21 cellular contexts compared by ENCODE assay signal in the genomic region with DNA sequence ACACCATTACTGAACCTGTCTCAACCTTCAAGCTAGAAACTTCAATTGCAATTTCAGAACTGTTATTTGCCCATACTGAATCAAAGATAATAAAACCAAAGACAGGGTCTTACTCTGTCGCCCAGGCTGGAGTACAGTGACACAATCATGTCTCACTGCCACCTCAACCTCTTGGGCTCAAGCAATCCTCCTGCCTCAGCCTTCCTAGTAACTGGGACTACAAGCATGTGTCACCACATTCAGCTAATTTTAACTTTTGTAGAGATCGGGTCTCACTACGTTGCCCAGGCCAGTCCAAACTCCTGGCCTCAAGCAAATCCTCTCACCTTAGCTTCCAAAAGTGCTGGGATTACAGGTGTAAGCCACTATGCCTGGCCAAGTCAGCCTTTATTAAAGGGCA.
A peak's percentile ranks its signal among the peaks of the same experiment; 100 is the strongest.
DNase-seq lines count a peak whose midpoint lies in the region; ATAC-seq and TF ChIP-seq lines count a peak whose summit lies in the region.
"Had no signal": no experiment of that assay in that cellular context is flagged by ENCODE, and none has a peak within 500 bp of the region (broad histone marks: within the 10 kb centered on the region; RNA-seq: fewer than 3 reads in every experiment).

No MANE protein-coding gene starts in this region.

- DNase-seq in activated CD8-positive, alpha-beta T cell treated with anti-CD3 and anti-CD28 coated beads, Interleukin-2, amount 10 ng/mL, durations not matched to agents 7 days and 5 days: no peak
- DNase-seq in activated CD8-positive, alpha-beta T cell treated with anti-CD3 and anti-CD28 coated beads for 36 hours: no peak
- DNase-seq in T-helper 2 cell treated with Interferon-gamma antibody and Interleukin-4, amounts not matched to agents 5 μg/mL and 100 μg/mL, for 36 hours (ENCODE audit: low spot score): no peak
- no peak for DNase-seq in osteoblast (ENCODE audit: insufficient read length, low spot score, missing footprints)
- DNase-seq in HT-29 (ENCODE audit: low spot score): no peak
- DNase-seq: DMS53, EL, KBM-7, NCI-H1105 treated with DMSO at 0.1 percent for 48 hours, NCI-H2029 treated with DMSO at 0.1 percent for 48 hours, NCI-H226, NCI-H510A treated with DMSO at 0.1 percent for 48 hours, NCI-H748 treated with DMSO at 0.1 percent for 48 hours, Peyer's patch, SJCRH30 had no signal

- peaks cover 26% of the 10 kb centered on the region for H3K36me3 Mint-ChIP-seq in activated CD8-positive, alpha-beta T cell treated with anti-CD3 and anti-CD28 coated beads, Interleukin-2, amount 10 ng/mL, durations not matched to agents 7 days and 5 days (ENCODE audit: low read depth)
- peaks cover 4% of the 10 kb centered on the region for H3K36me3 Mint-ChIP-seq in activated CD8-positive, alpha-beta T cell treated with anti-CD3 and anti-CD28 coated beads for 36 hours (ENCODE audit: low read depth)
- H3K36me3 Mint-ChIP-seq in T-helper 2 cell treated with Interferon-gamma antibody and Interleukin-4, amounts not matched to agents 5 μg/mL and 100 μg/mL, for 36 hours (ENCODE audit: low read depth): peaks cover 30% of the 10 kb centered on the region

- peaks cover 24% of the 10 kb centered on the region for H3K4me1 Mint-ChIP-seq in activated CD8-positive, alpha-beta T cell treated with anti-CD3 and anti-CD28 coated beads, Interleukin-2, amount 10 ng/mL, durations not matched to agents 7 days and 5 days (ENCODE audit: low read depth)
- H3K4me1 Mint-ChIP-seq in activated CD8-positive, alpha-beta T cell treated with anti-CD3 and anti-CD28 coated beads for 36 hours (ENCODE audit: low read depth): no peaks in the 10 kb centered on the region
- peaks cover 48% of the 10 kb centered on the region for H3K4me1 Mint-ChIP-seq in T-helper 2 cell treated with Interferon-gamma antibody and Interleukin-4, amounts not matched to agents 5 μg/mL and 100 μg/mL, for 36 hours (ENCODE audit: low read depth)

- H3K79me2 ChIP-seq in osteoblast (ENCODE audit: insufficient read depth, low read length): peaks cover 8% of the 10 kb centered on the region

- H3K9me3 ChIP-seq in osteoblast (ENCODE audit: low read depth, low read length): no peaks in the 10 kb centered on the region
- H3K9me3 ChIP-seq: Peyer's patch had no signal

- H3K4me3 ChIP-seq in osteoblast (ENCODE audit: insufficient read depth, low read length): no peak overlapping the region
- H3K4me3 ChIP-seq: SJCRH30 had no signal

- peak overlapping the region; percentile 73 for H3K4me2 ChIP-seq in osteoblast (ENCODE audit: insufficient read depth, low read length)

- no peak for TF ChIP-seq CTCF in activated CD8-positive, alpha-beta T cell treated with anti-CD3 and anti-CD28 coated beads for 36 hours (IDR thresholded peaks at IDR 0.05)
- no peak for TF ChIP-seq CTCF in osteoblast (IDR thresholded peaks at IDR 0.05; ENCODE audit: extremely low read depth, low read depth, low read length)

- peak overlapping the region; percentile 50 for H3K27ac Mint-ChIP-seq in activated CD8-positive, alpha-beta T cell treated with anti-CD3 and anti-CD28 coated beads, Interleukin-2, amount 10 ng/mL, durations not matched to agents 7 days and 5 days
- H3K27ac Mint-ChIP-seq in activated CD8-positive, alpha-beta T cell treated with anti-CD3 and anti-CD28 coated beads for 36 hours: no peak overlapping the region
- peak overlapping the region; percentile 46 for H3K27ac Mint-ChIP-seq in T-helper 2 cell treated with Interferon-gamma antibody and Interleukin-4, amounts not matched to agents 5 μg/mL and 100 μg/mL, for 36 hours
- H3K27ac Mint-ChIP-seq: B cell had no signal

- H3K27me3 Mint-ChIP-seq in activated CD8-positive, alpha-beta T cell treated with anti-CD3 and anti-CD28 coated beads, Interleukin-2, amount 10 ng/mL, durations not matched to agents 7 days and 5 days (ENCODE audit: low read depth): no peaks in the 10 kb centered on the region
- H3K27me3 Mint-ChIP-seq in activated CD8-positive, alpha-beta T cell treated with anti-CD3 and anti-CD28 coated beads for 36 hours: no peaks in the 10 kb centered on the region
- no peaks in the 10 kb centered on the region for H3K27me3 Mint-ChIP-seq in T-helper 2 cell treated with Interferon-gamma antibody and Interleukin-4, amounts not matched to agents 5 μg/mL and 100 μg/mL, for 36 hours (ENCODE audit: low read depth)
- H3K27me3 Mint-ChIP-seq: B cell had no signal

- no peak overlapping the region for H3K27ac ChIP-seq in osteoblast (ENCODE audit: low read depth, low read length)
- H3K27ac ChIP-seq: HL-60, SJCRH30 had no signal

- no peaks in the 10 kb centered on the region for H3K36me3 ChIP-seq in osteoblast (ENCODE audit: insufficient read depth, low read length)
- H3K36me3 ChIP-seq: Peyer's patch had no signal

- intact Hi-C loops in activated CD8-positive, alpha-beta T cell treated with anti-CD3 and anti-CD28 coated beads for 36 hours (cut with micrococcal nuclease): no loop called here

- no peak overlapping the region for H3K4me3 Mint-ChIP-seq in activated CD8-positive, alpha-beta T cell treated with anti-CD3 and anti-CD28 coated beads, Interleukin-2, amount 10 ng/mL, durations not matched to agents 7 days and 5 days
- H3K4me3 Mint-ChIP-seq in activated CD8-positive, alpha-beta T cell treated with anti-CD3 and anti-CD28 coated beads for 36 hours: no peak overlapping the region
- peak overlapping the region; percentile 24 for H3K4me3 Mint-ChIP-seq in T-helper 2 cell treated with Interferon-gamma antibody and Interleukin-4, amounts not matched to agents 5 μg/mL and 100 μg/mL, for 36 hours
- H3K4me3 Mint-ChIP-seq: B cell, CD14-positive monocyte had no signal

- H2AFZ ChIP-seq in osteoblast (ENCODE audit: low read length): no peak overlapping the region

- POLR2A ChIA-PET in activated CD8-positive, alpha-beta T cell treated with anti-CD3 and anti-CD28 coated beads, Interleukin-2, amount 10 ng/mL, durations not matched to agents 7 days and 5 days (lab: Charles Lee): no interaction called here
- POLR2A ChIA-PET in activated CD8-positive, alpha-beta T cell treated with anti-CD3 and anti-CD28 coated beads for 36 hours (lab: Charles Lee): no interaction called here

- H3K27me3 ChIP-seq in osteoblast (ENCODE audit: insufficient read depth, low read length): no peaks in the 10 kb centered on the region
- H3K27me3 ChIP-seq: Peyer's patch, SJCRH30 had no signal

- ATAC-seq in activated CD8-positive, alpha-beta T cell treated with anti-CD3 and anti-CD28 coated beads, Interleukin-2, amount 10 ng/mL, durations not matched to agents 7 days and 5 days: no peak
- no peak for ATAC-seq in activated CD8-positive, alpha-beta T cell treated with anti-CD3 and anti-CD28 coated beads for 36 hours
- peak; percentile 9 for ATAC-seq in HG02759 (IDR thresholded peaks at IDR 0.05; ENCODE audit: unreplicated experiment)
- ATAC-seq in GM21825 (IDR thresholded peaks at IDR 0.05; ENCODE audit: unreplicated experiment): no peak
- no peak for ATAC-seq in GM18519 (IDR thresholded peaks at IDR 0.05; ENCODE audit: low FRiP score, unreplicated experiment)

- CTCF ChIA-PET in activated CD8-positive, alpha-beta T cell treated with anti-CD3 and anti-CD28 coated beads, Interleukin-2, amount 10 ng/mL, durations not matched to agents 7 days and 5 days (lab: Charles Lee): no interaction called here
- CTCF ChIA-PET in activated CD8-positive, alpha-beta T cell treated with anti-CD3 and anti-CD28 coated beads for 36 hours (lab: Charles Lee): no interaction called here

- H3K9me3 Mint-ChIP-seq in activated CD8-positive, alpha-beta T cell treated with anti-CD3 and anti-CD28 coated beads, Interleukin-2, amount 10 ng/mL, durations not matched to agents 7 days and 5 days (ENCODE audit: insufficient read depth): no peaks in the 10 kb centered on the region
- H3K9me3 Mint-ChIP-seq in activated CD8-positive, alpha-beta T cell treated with anti-CD3 and anti-CD28 coated beads for 36 hours: peaks cover 4% of the 10 kb centered on the region
- peaks cover 11% of the 10 kb centered on the region for H3K9me3 Mint-ChIP-seq in T-helper 2 cell treated with Interferon-gamma antibody and Interleukin-4, amounts not matched to agents 5 μg/mL and 100 μg/mL, for 36 hours

- H4K20me1 ChIP-seq in osteoblast (ENCODE audit: insufficient read depth, low read length): no peaks in the 10 kb centered on the region

- peaks cover 6% of the 10 kb centered on the region for H3K4me1 ChIP-seq in osteoblast (ENCODE audit: insufficient read depth, low read length)
- H3K4me1 ChIP-seq: Peyer's patch, SJCRH30 had no signal
